Comparison of ENCODE assay signal across 8 cellular contexts in genomic region chr3:126983653-126984390, GRCh38. TPM values are rescaled to one million over a fixed set of nuclear protein-coding genes. Genes with fewer than 3 reads are reported as not detected.
DNase-seq lines count a peak whose midpoint lies in the region; ATAC-seq, FAIRE-seq and TF ChIP-seq lines count a peak whose summit lies in the region.

No MANE protein-coding gene starts in this region.

- no peaks in the 10 kb centered on the region for H3K27me3 Mint-ChIP-seq in activated CD4-positive, alpha-beta memory T cell treated with anti-CD3 and anti-CD28 coated beads for 36 hours
- H3K27me3 Mint-ChIP-seq in nephron progenitor cell (ENCODE audit: low read depth, poor library complexity), result peaks cover 43% of the 10 kb centered on the region

- intact Hi-C loops in activated CD4-positive, alpha-beta memory T cell treated with anti-CD3 and anti-CD28 coated beads for 36 hours (cut with micrococcal nuclease), result loop anchor here (2.0 to 5.0 kb wide), 4 partner anchors 279 to 563 kb away; partner anchors contain the start of gene CHCHD6
- intact Hi-C loops in aorta (cut with DNase I), result loop anchor here (2.0 to 10.0 kb wide), 7 partner anchors 58 to 563 kb away; no protein-coding TSS in a partner anchor

- no peaks in the 10 kb centered on the region for H3K36me3 ChIP-seq in DOHH2 (ENCODE audit: control insufficient read depth, low read length)
- no peaks in the 10 kb centered on the region for H3K36me3 ChIP-seq in aorta (ENCODE audit: control insufficient read depth in 1 of 2, insufficient read depth in 2 of 2, low read length in 1 of 2)

- H3K9me3 ChIP-seq in DOHH2 (ENCODE audit: control insufficient read depth, insufficient read depth, low read length) (no peaks in the 10 kb centered on the region), aorta (ENCODE audit: control insufficient read depth, low read length) (no peaks in the 10 kb centered on the region)

- H3K27me3 ChIP-seq in DOHH2 (ENCODE audit: control insufficient read depth, low read length), result peaks cover 21% of the 10 kb centered on the region
- H3K27me3 ChIP-seq in aorta (ENCODE audit: control insufficient read depth in 1 of 2, insufficient read depth in 2 of 2, low read length in 1 of 2), result no peaks in the 10 kb centered on the region

- ATAC-seq in aorta (ENCODE audit: low FRiP score), result peak; percentile 19
- no peak for ATAC-seq in activated CD4-positive, CD25-positive, alpha-beta regulatory T cell treated with anti-CD3 and anti-CD28 coated beads, Interleukin-2, amount 50 U/mL, for 24 hours

- peaks cover 14% of the 10 kb centered on the region for H3K4me1 Mint-ChIP-seq in activated CD4-positive, alpha-beta memory T cell treated with anti-CD3 and anti-CD28 coated beads for 36 hours (ENCODE audit: low read depth)
- peaks cover 19% of the 10 kb centered on the region for H3K4me1 Mint-ChIP-seq in nephron progenitor cell

- CTCF ChIA-PET in activated CD4-positive, alpha-beta memory T cell treated with anti-CD3 and anti-CD28 coated beads for 36 hours (lab: Charles Lee), result interaction anchor here (0.9 to 3.1 kb wide), 3 partner anchors 60 to 304 kb away, joined by 3 to 18 read pairs (median 5); no protein-coding TSS in a partner anchor

- peaks cover 23% of the 10 kb centered on the region for H3K4me1 ChIP-seq in DOHH2 (ENCODE audit: control insufficient read depth, low read length)
- no peaks in the 10 kb centered on the region for H3K4me1 ChIP-seq in aorta (ENCODE audit: control insufficient read depth in 1 of 2, insufficient read depth in 2 of 2, low read length in 2 of 2)

- POLR2A ChIA-PET in activated CD4-positive, alpha-beta memory T cell treated with anti-CD3 and anti-CD28 coated beads for 36 hours (lab: Charles Lee), result no interaction called here

- FAIRE-seq in HTR-8/SVneo (lab: Jason Lieb, UNC), result no peak

- no peak for TF ChIP-seq CTCF in DOHH2 (IDR thresholded peaks at IDR 0.05; ENCODE audit: low read depth, low read length, poor library complexity, severe bottlenecking)
- no peak for TF ChIP-seq CTCF in epithelial cell of proximal tubule (conservative IDR thresholded peaks at IDR 0.05; ENCODE audit: low read depth, low read length)
- no peak for TF ChIP-seq CTCF in nephron progenitor cell (IDR thresholded peaks at IDR 0.05)

- WGBS in aorta, 2 donors, result 0 to 1% methylated on average over 30 to 61 of the region's 61 CpGs

- peak overlapping the region; percentile 72 for H3K4me3 ChIP-seq in DOHH2 (ENCODE audit: low read length)
- peak overlapping the region; percentile 67 for H3K4me3 ChIP-seq in epithelial cell of proximal tubule (ENCODE audit: low read depth, low read length)
- peak overlapping the region; percentile 72 to 86 for H3K4me3 ChIP-seq in aorta (ENCODE audit: low read length in 2 of 2)

- no peak overlapping the region for H3K4me3 Mint-ChIP-seq in activated CD4-positive, alpha-beta memory T cell treated with anti-CD3 and anti-CD28 coated beads for 36 hours
- peak overlapping the region; percentile 69 for H3K4me3 Mint-ChIP-seq in nephron progenitor cell

- H3K9me3 Mint-ChIP-seq in activated CD4-positive, alpha-beta memory T cell treated with anti-CD3 and anti-CD28 coated beads for 36 hours, result no peaks in the 10 kb centered on the region
- H3K9me3 Mint-ChIP-seq in nephron progenitor cell, result no peaks in the 10 kb centered on the region

- no peak overlapping the region for H3K27ac ChIP-seq in DOHH2 (ENCODE audit: low read depth, low read length)
- H3K27ac ChIP-seq in aorta (ENCODE audit: low read depth in 1 of 2, low read length in 2 of 2), result no peak overlapping the region

- DNase-seq in HTR-8/SVneo (ENCODE audit: insufficient read length, low spot score) (peak; percentile 29), epithelial cell of proximal tubule (ENCODE audit: low read depth) (no peak), nephron progenitor cell (peak; percentile 59), aorta (no peak), A172 (ENCODE audit: low spot score) (no peak)
- peak; percentile 40 for DNase-seq in activated CD4-positive, alpha-beta memory T cell treated with anti-CD3 and anti-CD28 coated beads for 36 hours

- no peaks in the 10 kb centered on the region for H3K9me2 ChIP-seq in DOHH2 (replicated peaks; ENCODE audit: control insufficient read depth, low read length)

- no peak overlapping the region for H3K27ac Mint-ChIP-seq in activated CD4-positive, alpha-beta memory T cell treated with anti-CD3 and anti-CD28 coated beads for 36 hours
- H3K27ac Mint-ChIP-seq in nephron progenitor cell, result no peak overlapping the region

- no peaks in the 10 kb centered on the region for H3K36me3 Mint-ChIP-seq in activated CD4-positive, alpha-beta memory T cell treated with anti-CD3 and anti-CD28 coated beads for 36 hours
- no peaks in the 10 kb centered on the region for H3K36me3 Mint-ChIP-seq in nephron progenitor cell (ENCODE audit: low read depth)

- H3F3A ChIP-seq in DOHH2 (ENCODE audit: control insufficient read depth, insufficient read depth), result no peaks in the 10 kb centered on the region

- H3K4me2 ChIP-seq in DOHH2 (ENCODE audit: low read length), result peak overlapping the region; percentile 77

- H3K79me2 ChIP-seq in DOHH2 (ENCODE audit: control insufficient read depth, low read length), result peaks cover 5% of the 10 kb centered on the region; the same call in 1 of the 2 replicates

- H4K20me1 ChIP-seq in DOHH2 (ENCODE audit: control insufficient read depth, insufficient read depth, low read depth, low read length), result peaks cover 6% of the 10 kb centered on the region; the same call in 1 of the 2 replicates

RNA-seq across cellular contexts. Expression of gene PLXNA1, which starts 0.9 kb away (rescaled TPM):
- total RNA-seq in activated CD4-positive, alpha-beta memory T cell treated with anti-CD3 and anti-CD28 coated beads for 36 hours, result 1 to 10 TPM; 8.8 to 9.3 TPM
- total RNA-seq in epithelial cell of proximal tubule (35.5 and 42.2 TPM in 2 replicates), aorta (10 to 100 TPM; 28.7 to 51.3 TPM)
- polyA plus RNA-seq in aorta, result 10 to 100 TPM in 1 of 2 donors, 1 to 10 TPM in 1; 6.0 to 13.9 TPM
- 51.3 and 55.1 TPM in 2 replicates for total RNA-seq in A172 (2014; rRNA removed; shearing (Covaris generic))

Comparison
In these comparisons a context has a peak if more than half of its experiments do, and no peak if none do; other contexts are left out.
1. DNase-seq: peak in HTR-8/SVneo (single experiment), activated CD4-positive, alpha-beta memory T cell treated with anti-CD3 and anti-CD28 coated beads for 36 hours (single experiment) and nephron progenitor cell (single experiment); none in epithelial cell of proximal tubule (single experiment), aorta (0 of 2) and A172 (single experiment).
2. Peak in every context shown above with its lines, with median percentiles within 50 percentile points of each other: H3K4me3 ChIP-seq.